Comparison of ENCODE assay signal across 8 cellular contexts in the genomic region with DNA sequence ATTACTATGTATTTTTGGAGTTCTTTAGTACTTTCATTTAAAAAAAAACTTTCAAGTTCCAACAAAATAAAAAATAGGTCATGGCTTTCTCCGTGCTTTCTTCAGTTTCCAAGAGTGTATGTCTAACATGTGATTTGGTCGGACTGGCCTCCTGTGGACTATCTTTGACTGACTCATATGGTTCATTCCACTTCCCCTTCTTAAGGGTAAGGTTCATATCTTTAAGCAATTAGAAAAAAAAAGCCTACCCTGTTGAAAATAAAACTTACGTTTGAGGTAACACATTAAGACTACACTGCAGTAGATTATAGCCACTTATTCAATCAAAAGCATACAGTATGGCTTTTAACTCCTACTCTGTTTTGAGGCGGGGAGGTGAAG.
DNase-seq lines count a peak whose midpoint lies in the region; ATAC-seq and TF ChIP-seq lines count a peak whose summit lies in the region.

No MANE protein-coding gene starts in this region.

- TF ChIP-seq EP300 in suprapubic skin (IDR thresholded peaks at IDR 0.05): no peak

- no peaks in the 10 kb centered on the region for H3K27me3 ChIP-seq in suprapubic skin

- H3K27ac ChIP-seq in suprapubic skin: no peak overlapping the region

- H3K27me3 Mint-ChIP-seq in activated CD4-positive, alpha-beta T cell treated with anti-CD3 and anti-CD28 coated beads for 36 hours: no peaks in the 10 kb centered on the region
- H3K27me3 Mint-ChIP-seq in T-helper 17 cell (no peaks in the 10 kb centered on the region), naive B cell (peaks cover 0 to 4% (median 0%) of the 10 kb centered on the region in 3 donors)

- H3K4me3 ChIP-seq in suprapubic skin: no peak overlapping the region

- DNase-seq in activated CD4-positive, alpha-beta T cell treated with anti-CD3 and anti-CD28 coated beads for 36 hours: no peak
- no peak for DNase-seq in activated CD4-positive, alpha-beta T cell treated with anti-CD3 and anti-CD28 coated beads for 1 hour
- no peak for DNase-seq in T-helper 17 cell
- no peak for DNase-seq in naive B cell
- DNase-seq in NCI-H1436 treated with DMSO at 0.1 percent for 48 hours (lab: John Stamatoyannopoulos, UW): no peak
- no peak for DNase-seq in NCI-H345 (lab: John Stamatoyannopoulos, UW)
- DNase-seq in suprapubic skin (ENCODE audit: low spot score in 2 of 2): no peak

- TF ChIP-seq CTCF in suprapubic skin (IDR thresholded peaks at IDR 0.05): no peak

- POLR2A ChIA-PET in activated CD4-positive, alpha-beta T cell treated with anti-CD3 and anti-CD28 coated beads for 36 hours (lab: Charles Lee): no interaction called here

- CTCF ChIA-PET in activated CD4-positive, alpha-beta T cell treated with anti-CD3 and anti-CD28 coated beads for 36 hours (lab: Charles Lee): no interaction called here

- H3K9me3 Mint-ChIP-seq in activated CD4-positive, alpha-beta T cell treated with anti-CD3 and anti-CD28 coated beads for 36 hours (ENCODE audit: low read depth): no peaks in the 10 kb centered on the region
- H3K9me3 Mint-ChIP-seq in naive B cell: no peaks in the 10 kb centered on the region

- H3K36me3 Mint-ChIP-seq in activated CD4-positive, alpha-beta T cell treated with anti-CD3 and anti-CD28 coated beads for 36 hours (ENCODE audit: low read depth): no peaks in the 10 kb centered on the region
- no peaks in the 10 kb centered on the region for H3K36me3 Mint-ChIP-seq in T-helper 17 cell (ENCODE audit: low read depth)
- no peaks in the 10 kb centered on the region for H3K36me3 Mint-ChIP-seq in naive B cell

- H3K36me3 ChIP-seq in suprapubic skin: no peaks in the 10 kb centered on the region

- no peak overlapping the region for H3K4me3 Mint-ChIP-seq in activated CD4-positive, alpha-beta T cell treated with anti-CD3 and anti-CD28 coated beads for 36 hours
- peak overlapping the region; percentile 31 for H3K4me3 Mint-ChIP-seq in T-helper 17 cell
- H3K4me3 Mint-ChIP-seq in naive B cell: no peak overlapping the region

- intact Hi-C loops in activated CD4-positive, alpha-beta T cell treated with anti-CD3 and anti-CD28 coated beads for 36 hours (cut with DNase I, micrococcal nuclease): loop anchor here in 1 of 2 experiments (2.0 kb wide), 1 partner anchor 61 kb away; no protein-coding TSS in a partner anchor

- no peak for TF ChIP-seq POLR2A in suprapubic skin (IDR thresholded peaks at IDR 0.05)

- peak; percentile 78 for ATAC-seq in activated CD4-positive, alpha-beta T cell treated with anti-CD3 and anti-CD28 coated beads for 36 hours
- ATAC-seq in HG03025 (IDR thresholded peaks at IDR 0.05; ENCODE audit: low FRiP score, unreplicated experiment): peak; percentile 98
- peak; percentile 73 for ATAC-seq in T-helper 17 cell
- ATAC-seq in naive B cell (ENCODE audit: low read depth in 2 of 2): peak; percentile 49 to 52

- no peaks in the 10 kb centered on the region for H3K4me1 ChIP-seq in suprapubic skin

- H3K27ac Mint-ChIP-seq in activated CD4-positive, alpha-beta T cell treated with anti-CD3 and anti-CD28 coated beads for 36 hours: no peak overlapping the region
- H3K27ac Mint-ChIP-seq in T-helper 17 cell (peak overlapping the region; percentile 77), naive B cell (no peak overlapping the region)

- H3K9me3 ChIP-seq in T-helper 17 cell (ENCODE audit: control insufficient read depth, low read length, poor library complexity, severe bottlenecking): no peaks in the 10 kb centered on the region
- no peaks in the 10 kb centered on the region for H3K9me3 ChIP-seq in suprapubic skin

- H3K4me1 Mint-ChIP-seq in activated CD4-positive, alpha-beta T cell treated with anti-CD3 and anti-CD28 coated beads for 36 hours: peaks cover 23% of the 10 kb centered on the region
- H3K4me1 Mint-ChIP-seq in T-helper 17 cell (peaks cover 13% of the 10 kb centered on the region), naive B cell (no peaks in the 10 kb centered on the region)

- WGBS in suprapubic skin: 73% methylated on average over 4 of the region's 4 CpGs
